Comparison of ENCODE assay signal across 23 cellular contexts in the genomic region with DNA sequence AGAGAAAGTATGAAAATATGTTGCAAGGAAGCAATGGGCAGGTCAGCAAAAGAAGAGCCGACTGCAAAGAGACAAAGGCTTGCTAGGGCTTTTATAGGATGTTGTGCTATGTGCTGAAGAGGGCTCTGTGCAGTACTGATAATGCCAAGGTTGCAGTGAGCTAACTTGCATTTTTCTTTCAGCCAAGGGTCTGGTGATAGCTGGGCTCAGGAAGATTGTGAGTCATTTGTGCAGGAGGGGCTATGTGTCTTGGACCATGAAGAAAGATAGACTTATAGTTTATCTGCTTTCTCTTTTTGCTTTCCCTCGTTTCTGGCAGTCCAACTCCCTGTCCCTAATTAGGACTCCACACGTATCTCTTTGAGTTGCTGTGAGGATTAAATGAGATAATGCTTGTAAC.
DNase-seq lines count a peak whose midpoint lies in the region; ATAC-seq and TF ChIP-seq lines count a peak whose summit lies in the region.
"Had no signal": no experiment of that assay in that cellular context is flagged by ENCODE, and none has a peak within 500 bp of the region (broad histone marks: within the 10 kb centered on the region; RNA-seq: fewer than 3 reads in every experiment).

No MANE protein-coding gene starts in this region.

- H3K4me3 ChIP-seq in HEK293 (ENCODE audit: low read depth, low read length) (no peak overlapping the region), brain microvascular endothelial cell (ENCODE audit: low read depth, low read length) (no peak overlapping the region)
- H3K4me3 ChIP-seq: GM23248 had no signal

- H3K4me3 Mint-ChIP-seq in MCF 10A (ENCODE audit: unreplicated experiment) = no peak overlapping the region

- H3K9me3 Mint-ChIP-seq in MCF 10A (ENCODE audit: unreplicated experiment) = no peaks in the 10 kb centered on the region

- H3K36me3 ChIP-seq in HEK293 (ENCODE audit: control insufficient read depth in 2 of 2, insufficient read depth in 1 of 2, low read length in 2 of 2) (no peaks in the 10 kb centered on the region), brain microvascular endothelial cell (replicated peaks) (no peaks in the 10 kb centered on the region)

- CTCF ChIA-PET in HEK293 (lab: Yijun Ruan, JAX) = no interaction called here
- CTCF ChIA-PET in MCF 10A (lab: Yijun Ruan, JAX) = no interaction called here

- no peaks in the 10 kb centered on the region for H3K27me3 ChIP-seq in brain microvascular endothelial cell (replicated peaks)

- H3K27ac ChIP-seq in HEK293 (ENCODE audit: extremely low read depth, low read depth, low read length) (no peak overlapping the region), brain microvascular endothelial cell (no peak overlapping the region)
- H3K27ac ChIP-seq: GM23248, HL-60, RWPE1 had no signal

- no peaks in the 10 kb centered on the region for H3K36me3 Mint-ChIP-seq in MCF 10A (ENCODE audit: insufficient read depth, unreplicated experiment)

- H3K4me1 Mint-ChIP-seq in MCF 10A (ENCODE audit: insufficient read depth, unreplicated experiment) = no peaks in the 10 kb centered on the region

- H3K27ac Mint-ChIP-seq in MCF 10A (ENCODE audit: low read depth, unreplicated experiment) = no peak overlapping the region

- in situ Hi-C loops in brain microvascular endothelial cell (cut with HindIII; ENCODE audit: low pct_ligation_motif_present, low sequenced_read_pairs) = no loop called here

- H3K4me1 ChIP-seq in HEK293 (ENCODE audit: control insufficient read depth, insufficient read depth, low read length) = no peaks in the 10 kb centered on the region

- intact Hi-C loops in MCF 10A (cut with micrococcal nuclease) = no loop called here
- intact Hi-C loops in left cardiac atrium (cut with DNase I) = no loop called here
- intact Hi-C loops in left colon (cut with DNase I, micrococcal nuclease) = no loop called here

- DNase-seq in OCI-M2 (lab: John Stamatoyannopoulos, UW; ENCODE audit: unreplicated experiment) = peak; percentile 85
- peak; percentile 22 for DNase-seq in brain microvascular endothelial cell
- peak; percentile 55 for DNase-seq in kidney glomerular epithelial cell (lab: John Stamatoyannopoulos, UW)
- no peak for DNase-seq in MCF 10A (ENCODE audit: unreplicated experiment)
- no peak for DNase-seq in left cardiac atrium
- DNase-seq in left colon = no peak
- DNase-seq: 8988T, Calu3, DMS79 treated with DMSO at 0.1 percent for 48 hours, GM23248, H7, NCI-H1048, NCI-H1417, NCI-H1694, NCI-H2029 treated with DMSO at 0.1 percent for 48 hours, NCI-H2227 treated with DMSO at 0.1 percent for 48 hours, NCI-H526 treated with DMSO at 0.1 percent for 48 hours, SHP77 had no signal

- TF ChIP-seq CTCF in HEK293 (tag by site-specific recombination; IDR thresholded peaks at IDR 0.05) (no peak), brain microvascular endothelial cell (IDR thresholded peaks at IDR 0.05; ENCODE audit: low read depth, low read length, missing control alignments) (no peak), MCF 10A (IDR thresholded peaks at IDR 0.05; ENCODE audit: unreplicated experiment) (no peak)

- H3K9me3 ChIP-seq in HEK293 (ENCODE audit: control insufficient read depth, insufficient read depth, low read depth, low read length) = no peaks in the 10 kb centered on the region

- POLR2A ChIA-PET in HEK293 (lab: Yijun Ruan, JAX) (no interaction called here), MCF 10A (lab: Yijun Ruan, JAX) (interaction anchor here (0.6 kb wide), 1 partner anchor 103 kb away, joined by 3 read pairs; no protein-coding TSS in a partner anchor)

- no peaks in the 10 kb centered on the region for H3K27me3 Mint-ChIP-seq in MCF 10A (ENCODE audit: insufficient read depth, unreplicated experiment)

- BruUV-seq in MCF 10A (replicated peaks; lab: Mats Ljungman, UMichigan) = no TSS peak

- no peak for ATAC-seq in left cardiac atrium
- no peak for ATAC-seq in left colon
- ATAC-seq in GM18517 (IDR thresholded peaks at IDR 0.05; ENCODE audit: unreplicated experiment) = no peak
- ATAC-seq: Panc1 had no signal

TF ChIP-seq in HEK293, 187 proteins besides CTCF, POLR2A, EP300 and RAD21:
- TF ChIP-seq OSR2 (tag by site-specific recombination; IDR thresholded peaks at IDR 0.05) = no peak
- TF ChIP-seq ZNF596 (tag by site-specific recombination; IDR thresholded peaks at IDR 0.05) = no peak
- peak; percentile 26 for TF ChIP-seq SETDB1 (IDR thresholded peaks at IDR 0.05; ENCODE audit: insufficient read length, low read length)

Comparison
In these comparisons a context has a peak if more than half of its experiments do, and no peak if none do; other contexts are left out.
1. DNase-seq: peak in OCI-M2 (single experiment), brain microvascular endothelial cell (single experiment) and kidney glomerular epithelial cell (single experiment); none in MCF 10A (single experiment), left cardiac atrium (single experiment) and left colon (0 of 2).